ENCODE assay signal across 25 cellular contexts in the genomic region with DNA sequence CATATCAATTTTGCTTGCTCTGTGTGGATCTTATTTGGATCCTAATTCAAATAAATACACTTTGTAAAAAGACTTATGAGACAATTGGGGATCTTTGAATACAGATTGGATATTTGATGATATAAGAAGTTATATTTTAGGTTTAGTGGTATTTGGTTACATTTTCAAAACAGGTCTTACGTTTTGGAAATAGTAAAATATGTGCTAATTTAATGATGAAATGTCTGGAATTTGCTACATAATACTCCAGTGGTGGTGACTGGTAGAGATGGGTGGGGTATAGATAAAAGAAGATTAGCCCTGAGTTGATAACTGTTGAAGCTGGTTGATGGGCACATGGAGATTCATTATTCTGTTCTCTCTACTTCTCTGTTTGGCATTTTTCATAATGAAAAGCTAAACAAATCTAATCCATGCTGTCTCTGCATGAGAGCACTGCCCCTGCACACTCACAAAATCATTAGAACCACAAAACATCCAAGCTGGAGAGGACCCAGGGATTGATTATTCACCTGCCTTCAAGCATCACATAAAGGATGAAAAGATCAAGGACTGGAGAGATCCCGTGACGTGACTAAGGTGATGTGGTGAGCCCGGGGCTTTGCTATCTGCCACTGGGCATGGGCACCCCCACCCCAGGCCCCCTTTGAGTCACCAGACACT.
"Had no signal": no experiment of that assay in that cellular context is flagged by ENCODE, and none has a peak within 500 bp of the region (broad histone marks: within the 10 kb centered on the region; RNA-seq: fewer than 3 reads in every experiment).

No MANE protein-coding gene starts in this region.

- H3K27ac ChIP-seq: colonic mucosa, epithelial cell of prostate, esophagus squamous epithelium, left lung, right lobe of liver, testis, transverse colon, vagina had no signal

- H3K4me3 Mint-ChIP-seq: activated CD8-positive, alpha-beta T cell treated with anti-CD3 and anti-CD28 coated beads for 36 hours; natural killer cell treated with Interleukin-12 subunit alpha and Interleukin-12 subunit beta and Interleukin-15 and Interleukin-18, amount 100 ng/mL, for 72 hours; WTC11 had no signal

- H3K27me3 ChIP-seq: colonic mucosa, left lung, right lobe of liver, testis, transverse colon, vagina had no signal

- DNase-seq: activated CD4-positive, alpha-beta T cell treated with anti-CD3 and anti-CD28 coated beads, Interleukin-2, amount 50 U/mL, for 1 hour; activated CD8-positive, alpha-beta T cell treated with anti-CD3 and anti-CD28 coated beads for 36 hours; activated naive CD4-positive, alpha-beta T cell; activated T-cell treated with anti-CD3 and anti-CD28 coated beads, Interleukin-2, amount 50 U/mL, for 48 hours; cerebellar nuclear complex; colonic mucosa; effector CD8-positive, alpha-beta T cell; esophagus squamous epithelium; foreskin melanocyte; left lung; mucosa of descending colon; posterior cingulate gyrus; right lobe of liver; stimulated activated CD4-positive, alpha-beta T cell treated with anti-CD3 and anti-CD28 coated beads, Interleukin-1b, Interleukin-23, amount 100 ng/mL, for 48 hours; stimulated activated naive CD8-positive, alpha-beta T cell treated with anti-CD3 and anti-CD28 coated beads, Interleukin-15, Interleukin-2, amounts not matched to agents 100 U/mL and 50 U/mL, for 24 hours; T-helper 2 cell; testis; transverse colon had no signal

- H3K36me3 ChIP-seq: colonic mucosa, esophagus squamous epithelium, right lobe of liver, transverse colon, vagina had no signal

- H3K4me1 ChIP-seq: colonic mucosa, left lung, right lobe of liver, transverse colon had no signal

- H3K9me3 Mint-ChIP-seq: activated CD8-positive, alpha-beta T cell treated with anti-CD3 and anti-CD28 coated beads for 36 hours; natural killer cell treated with Interleukin-12 subunit alpha and Interleukin-12 subunit beta and Interleukin-15 and Interleukin-18, amount 100 ng/mL, for 72 hours had no signal

- H3K36me3 Mint-ChIP-seq: natural killer cell treated with Interleukin-12 subunit alpha and Interleukin-12 subunit beta and Interleukin-15 and Interleukin-18, amount 100 ng/mL, for 72 hours; WTC11 had no signal

- H3K27ac Mint-ChIP-seq: activated CD8-positive, alpha-beta T cell treated with anti-CD3 and anti-CD28 coated beads for 36 hours; natural killer cell treated with Interleukin-12 subunit alpha and Interleukin-12 subunit beta and Interleukin-15 and Interleukin-18, amount 100 ng/mL, for 72 hours; WTC11 had no signal

- H3K9me3 ChIP-seq: colonic mucosa, esophagus squamous epithelium, left lung, mucosa of descending colon, right lobe of liver, testis, transverse colon, vagina had no signal

- FAIRE-seq: bronchial epithelial cell, endometrium had no signal

- ATAC-seq: activated CD8-positive, alpha-beta T cell treated with anti-CD3 and anti-CD28 coated beads for 36 hours; left lung; mucosa of descending colon; natural killer cell treated with Interleukin-12 subunit alpha and Interleukin-12 subunit beta and Interleukin-15 and Interleukin-18, amount 100 ng/mL, for 72 hours; right lobe of liver; stimulated activated naive CD8-positive, alpha-beta T cell treated with anti-CD3 and anti-CD28 coated beads, Interleukin-15, Interleukin-2, amounts not matched to agents 100 U/mL and 50 U/mL, for 24 hours; WTC11 had no signal

- H3K4me3 ChIP-seq: colonic mucosa, esophagus squamous epithelium, left lung, lung, mucosa of descending colon, right lobe of liver, testis, transverse colon, vagina had no signal

- H3K27me3 Mint-ChIP-seq: activated CD8-positive, alpha-beta T cell treated with anti-CD3 and anti-CD28 coated beads for 36 hours had no signal
